ENCODE assay signal across 8 cellular contexts in the genomic region with DNA sequence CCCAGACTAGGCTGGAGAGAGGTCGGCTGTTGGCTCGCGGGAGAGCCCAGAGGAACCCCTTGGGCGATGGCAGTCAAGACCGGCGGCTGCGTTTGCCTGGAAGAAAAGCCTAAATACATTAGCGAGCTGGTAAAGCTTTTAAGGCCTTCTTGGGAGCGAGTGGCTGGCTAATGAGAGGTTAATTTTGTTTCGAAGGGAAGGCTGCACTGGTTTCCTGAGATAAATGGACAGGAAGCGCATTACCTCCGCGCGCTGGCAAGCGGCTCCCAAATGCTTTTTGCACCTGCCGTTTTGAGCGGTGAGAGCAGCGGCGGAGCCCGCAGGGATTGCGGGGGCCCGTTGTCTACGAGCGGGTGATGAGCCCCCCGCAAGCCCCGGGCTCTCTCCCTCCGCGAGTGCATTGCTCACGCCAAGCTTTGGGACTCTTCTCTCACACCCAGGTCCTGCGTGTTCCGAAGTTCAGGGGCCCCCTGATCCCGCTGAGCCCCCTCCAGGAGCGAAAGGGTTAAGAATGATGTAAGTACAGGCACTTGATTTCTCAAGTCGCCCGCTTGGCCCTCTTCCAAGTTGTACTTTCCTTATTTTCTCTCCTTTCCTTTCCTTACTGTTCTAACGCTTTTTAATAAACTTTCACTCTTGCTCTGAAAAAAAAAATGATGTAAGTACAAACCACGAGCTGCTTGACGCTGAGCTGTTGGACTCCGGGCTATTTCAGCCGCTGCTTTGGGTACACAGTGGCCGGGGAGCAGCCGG. TPM values are rescaled to one million over a fixed set of nuclear protein-coding genes. Genes with fewer than 3 reads are reported as not detected.
DNase-seq lines count a peak whose midpoint lies in the region; ATAC-seq and TF ChIP-seq lines count a peak whose summit lies in the region.

No MANE protein-coding gene starts in this region.

- no peaks in the 10 kb centered on the region for H3K36me3 Mint-ChIP-seq in activated T-cell treated with anti-CD3 and anti-CD28 coated beads, Interleukin-2, amount 50 U/mL, for 4 hours (ENCODE audit: insufficient read depth)

- no peak overlapping the region for H2AFZ ChIP-seq in neuron (ENCODE audit: low read depth, low read length)

- H3K9me3 Mint-ChIP-seq in activated T-cell treated with anti-CD3 and anti-CD28 coated beads, Interleukin-2, amount 50 U/mL, for 4 hours, result no peaks in the 10 kb centered on the region

- H3K27me3 ChIP-seq in neuron (ENCODE audit: insufficient read depth, low read length), result no peaks in the 10 kb centered on the region

- H3K4me3 ChIP-seq in fibroblast of villous mesenchyme (ENCODE audit: low read depth, low read length), result peak overlapping the region; percentile 78
- H3K4me3 ChIP-seq in neuron (ENCODE audit: low read length), result peak overlapping the region; percentile 99

- H3K4me1 Mint-ChIP-seq in activated T-cell treated with anti-CD3 and anti-CD28 coated beads, Interleukin-2, amount 50 U/mL, for 4 hours (ENCODE audit: low read depth), result peaks cover 50% of the 10 kb centered on the region

- ATAC-seq in activated T-cell treated with anti-CD3 and anti-CD28 coated beads, Interleukin-2, amount 50 U/mL, for 4 hours, result no peak
- ATAC-seq in GM18519 (IDR thresholded peaks at IDR 0.05; ENCODE audit: low FRiP score, unreplicated experiment), result no peak

- DNase-seq in SIG-M5 treated with dmso at 0.1 percent for 504 hours (lab: John Stamatoyannopoulos, UW; ENCODE audit: unreplicated experiment) (peak; percentile 77), SIG-M5 (lab: John Stamatoyannopoulos, UW) (no peak), NCI-H2227 (lab: John Stamatoyannopoulos, UW; ENCODE audit: unreplicated experiment) (peak; percentile 40), fibroblast of villous mesenchyme (ENCODE audit: low read depth) (peak; percentile 76), middle frontal gyrus (ENCODE audit: extremely low spot score, low spot score) (no peak)
- DNase-seq in activated T-cell treated with anti-CD3 and anti-CD28 coated beads, Interleukin-2, amount 50 U/mL, for 4 hours, result no peak

- peaks cover 27% of the 10 kb centered on the region for H3K27me3 Mint-ChIP-seq in activated T-cell treated with anti-CD3 and anti-CD28 coated beads, Interleukin-2, amount 50 U/mL, for 4 hours (ENCODE audit: low read depth)

- H3K4me3 Mint-ChIP-seq in activated T-cell treated with anti-CD3 and anti-CD28 coated beads, Interleukin-2, amount 50 U/mL, for 4 hours, result peak overlapping the region; percentile 93

- peaks cover 19% of the 10 kb centered on the region for H3K4me1 ChIP-seq in neuron (ENCODE audit: insufficient read depth, low read length)

- H3K36me3 ChIP-seq in neuron (ENCODE audit: insufficient read depth, low read length), result peaks cover 29% of the 10 kb centered on the region

- no peak for TF ChIP-seq CTCF in fibroblast of villous mesenchyme (IDR thresholded peaks at IDR 0.05; ENCODE audit: insufficient read depth, low read depth, low read length)

- H3K9me3 ChIP-seq in neuron (ENCODE audit: low read length), result no peaks in the 10 kb centered on the region

RNA-seq across cellular contexts. Expression of a gene that starts 3.1 kb away (rescaled TPM):
- total RNA-seq in activated T-cell treated with anti-CD3 and anti-CD28 coated beads, Interleukin-2, amount 50 U/mL, for 4 hours, result 1 to 10 TPM; 2.5 to 3.8 (median 3.6) TPM
- 94.1 and 101 TPM in 2 replicates for total RNA-seq in fibroblast of villous mesenchyme

Comparison
In these comparisons a context has a peak if more than half of its experiments do, and no peak if none do; other contexts are left out.
1. DNase-seq: peak in SIG-M5 treated with dmso at 0.1 percent for 504 hours (single experiment), NCI-H2227 (single experiment) and fibroblast of villous mesenchyme (single experiment); none in SIG-M5 (single experiment), activated T-cell treated with anti-CD3 and anti-CD28 coated beads, Interleukin-2, amount 50 U/mL, for 4 hours (single experiment) and middle frontal gyrus (single experiment).
2. RNA of a gene that starts 3.1 kb away (total RNA-seq): 94.1 to 101 TPM in fibroblast of villous mesenchyme; 2.5 to 3.8 TPM in activated T-cell treated with anti-CD3 and anti-CD28 coated beads, Interleukin-2, amount 50 U/mL, for 4 hours; every median in the first group is over 10 times any median in the second.